1 cellular context compared by ENCODE assay signal in genomic region chr6:52921743-52922142, GRCh38.
TF ChIP-seq lines count a peak whose summit lies in the region.

No MANE protein-coding gene starts in this region.

TF ChIP-seq in H1, 55 proteins besides CTCF, POLR2A, EP300 and RAD21:
- TF ChIP-seq HDAC6 (IDR thresholded peaks at IDR 0.05; ENCODE audit: low read depth, low read length), result no peak
- TF ChIP-seq MAX (IDR thresholded peaks at IDR 0.05), result no peak
- TF ChIP-seq TAF1 (IDR thresholded peaks at IDR 0.05; ENCODE audit: low read depth, low read length), result no peak
- TF ChIP-seq SP1 (IDR thresholded peaks at IDR 0.05; ENCODE audit: low read depth, low read length), result no peak
- TF ChIP-seq CHD2 (IDR thresholded peaks at IDR 0.05; ENCODE audit: low read length), result no peak
- TF ChIP-seq CBX5 (IDR thresholded peaks at IDR 0.05; ENCODE audit: low read depth, low read length), result no peak
- no peak for TF ChIP-seq TEAD4 (IDR thresholded peaks at IDR 0.05; ENCODE audit: low read depth, low read length)
- no peak for TF ChIP-seq CREB1 (IDR thresholded peaks at IDR 0.05)
- no peak for TF ChIP-seq GABPA (IDR thresholded peaks at IDR 0.05; ENCODE audit: borderline replicate concordance, insufficient read depth, low read length)
- TF ChIP-seq TAF7 (optimal IDR thresholded peaks at IDR 0.05; ENCODE audit: borderline replicate concordance, low read depth, low read length), result no peak
- TF ChIP-seq RNF2 (IDR thresholded peaks at IDR 0.05; ENCODE audit: borderline replicate concordance, low read depth, low read length, missing control alignments, poor library complexity, severe bottlenecking), result no peak
- no peak for TF ChIP-seq CBX8 (IDR thresholded peaks at IDR 0.05; ENCODE audit: borderline replicate concordance, low read depth, low read length)
- no peak for TF ChIP-seq ATF2 (IDR thresholded peaks at IDR 0.05; ENCODE audit: low read length)
- no peak for TF ChIP-seq CEBPB (IDR thresholded peaks at IDR 0.05; ENCODE audit: low read depth, low read length)
- no peak for TF ChIP-seq JUN (IDR thresholded peaks at IDR 0.05; ENCODE audit: low read depth, low read length)
- no peak for TF ChIP-seq SIRT6 (IDR thresholded peaks at IDR 0.05; ENCODE audit: low read length)
